Comparison of ENCODE assay signal across 11 cellular contexts in the genomic region with DNA sequence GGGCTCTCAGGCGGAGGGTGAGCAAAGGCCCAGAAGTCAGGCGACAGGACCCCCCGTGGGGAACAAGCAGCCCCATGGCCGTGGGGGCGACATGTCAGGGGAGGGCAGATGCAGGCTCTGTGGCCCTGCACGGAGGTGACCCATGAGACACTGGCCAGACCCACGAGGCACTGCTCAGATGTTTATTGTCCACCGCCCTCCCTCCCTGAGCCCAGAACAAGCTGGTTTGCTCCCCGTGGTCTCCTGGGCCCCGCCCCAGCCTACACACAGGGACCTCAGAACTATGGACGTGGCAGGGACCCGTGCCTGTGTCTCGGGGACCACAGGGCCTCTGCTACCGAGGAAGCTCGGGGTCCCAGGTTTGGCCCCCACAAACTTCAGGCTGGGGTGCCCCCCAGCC. TPM values are rescaled to one million over a fixed set of nuclear protein-coding genes. Genes with fewer than 3 reads are reported as not detected.
DNase-seq lines count a peak whose midpoint lies in the region; ATAC-seq and TF ChIP-seq lines count a peak whose summit lies in the region.
"Had no signal": no experiment of that assay in that cellular context is flagged by ENCODE, and none has a peak within 500 bp of the region (broad histone marks: within the 10 kb centered on the region; RNA-seq: fewer than 3 reads in every experiment).

No MANE protein-coding gene starts in this region.

- CTCF ChIA-PET in activated CD8-positive, alpha-beta T cell treated with anti-CD3 and anti-CD28 coated beads for 36 hours (lab: Charles Lee) = interaction anchor here (0.6 to 8.3 kb wide), 42 partner anchors 9 to 246 kb away, joined by 3 to 109 read pairs (median 6); a partner anchor contains a TSS

- no peak overlapping the region for H3K4me3 Mint-ChIP-seq in activated CD8-positive, alpha-beta T cell treated with anti-CD3 and anti-CD28 coated beads for 36 hours

- H3K9ac ChIP-seq in BLaER1 treated with 17β-estradiol and CSF1 and Interleukin-3, amounts not matched to agents 10 nM and 100 nM = peak overlapping the region; percentile 76 to 92 (median 88)
- H3K9ac ChIP-seq: GM23248 had no signal

- peak overlapping the region; percentile 64 to 98 (median 93) for H3K27ac ChIP-seq in BLaER1 treated with 17β-estradiol and CSF1 and Interleukin-3, amounts not matched to agents 10 nM and 100 nM
- H3K27ac ChIP-seq: brain microvascular endothelial cell, GM23248 had no signal

- H3K36me3 Mint-ChIP-seq in activated CD8-positive, alpha-beta T cell treated with anti-CD3 and anti-CD28 coated beads for 36 hours (ENCODE audit: low read depth) = no peaks in the 10 kb centered on the region

- H4K20me1 ChIP-seq in BLaER1 treated with 17β-estradiol and CSF1 and Interleukin-3, amounts not matched to agents 10 nM and 100 nM = peaks cover 3 to 44% (median 31%) of the 10 kb centered on the region in 11 experiments; a peak in 18 of 22 replicates

- peaks cover 0 to 24% (median 7%) of the 10 kb centered on the region in 11 experiments; a peak in 9 of 22 replicates for H3K36me3 ChIP-seq in BLaER1 treated with 17β-estradiol and CSF1 and Interleukin-3, amounts not matched to agents 10 nM and 100 nM
- H3K36me3 ChIP-seq: brain microvascular endothelial cell had no signal

- POLR2A ChIA-PET in activated CD8-positive, alpha-beta T cell treated with anti-CD3 and anti-CD28 coated beads for 36 hours (lab: Charles Lee) = interaction anchor here (0.7 to 1.9 kb wide), 3 partner anchors 17 to 90 kb away, joined by 3 to 7 read pairs (median 6); a partner anchor contains a TSS

- H3K27me3 Mint-ChIP-seq in activated CD8-positive, alpha-beta T cell treated with anti-CD3 and anti-CD28 coated beads for 36 hours = no peaks in the 10 kb centered on the region

- H3K4me1 Mint-ChIP-seq in activated CD8-positive, alpha-beta T cell treated with anti-CD3 and anti-CD28 coated beads for 36 hours (ENCODE audit: low read depth) = peaks cover 53% of the 10 kb centered on the region

- H3K27me3 ChIP-seq in BLaER1 treated with 17β-estradiol and CSF1 and Interleukin-3, amounts not matched to agents 10 nM and 100 nM = no peaks in the 10 kb centered on the region
- H3K27me3 ChIP-seq in mononuclear cell (ENCODE audit: insufficient read depth, low read length) = no peaks in the 10 kb centered on the region
- H3K27me3 ChIP-seq: brain microvascular endothelial cell had no signal

- DNase-seq in GF-D8 (lab: John Stamatoyannopoulos, UW) = peak; percentile 42
- no peak for DNase-seq in activated CD8-positive, alpha-beta T cell treated with anti-CD3 and anti-CD28 coated beads for 36 hours
- no peak for DNase-seq in SK-N-DZ (ENCODE audit: low spot score)
- DNase-seq in iPS-NIHi11 (ENCODE audit: low spot score) = no peak
- no peak for DNase-seq in posterior cingulate gyrus
- DNase-seq: SHP77 treated with DMSO at 0.1 percent for 48 hours had no signal

- peak overlapping the region; percentile 91 to 100 (median 98) for H3K4me2 ChIP-seq in BLaER1 treated with 17β-estradiol and CSF1 and Interleukin-3, amounts not matched to agents 10 nM and 100 nM

- no peaks in the 10 kb centered on the region for H3K9me3 Mint-ChIP-seq in activated CD8-positive, alpha-beta T cell treated with anti-CD3 and anti-CD28 coated beads for 36 hours

- peak overlapping the region; percentile 32 for H3K27ac Mint-ChIP-seq in activated CD8-positive, alpha-beta T cell treated with anti-CD3 and anti-CD28 coated beads for 36 hours

- ATAC-seq in activated CD8-positive, alpha-beta T cell treated with anti-CD3 and anti-CD28 coated beads for 36 hours = no peak
- ATAC-seq in GM18873 (IDR thresholded peaks at IDR 0.05; ENCODE audit: low FRiP score, unreplicated experiment) = no peak

- no peak for TF ChIP-seq CTCF in activated CD8-positive, alpha-beta T cell treated with anti-CD3 and anti-CD28 coated beads for 36 hours (IDR thresholded peaks at IDR 0.05)

- H3K9me3 ChIP-seq in BLaER1 treated with 17β-estradiol and CSF1 and Interleukin-3, amounts not matched to agents 10 nM and 100 nM (replicated peaks in 1 of 11) = no peaks in the 10 kb centered on the region
- no peaks in the 10 kb centered on the region for H3K9me3 ChIP-seq in mononuclear cell (ENCODE audit: low read depth, low read length)

- intact Hi-C loops in activated CD8-positive, alpha-beta T cell treated with anti-CD3 and anti-CD28 coated beads for 36 hours (cut with micrococcal nuclease) = no loop called here
- intact Hi-C loops in posterior cingulate gyrus (cut with DNase I) = no loop called here

- H3K4me1 ChIP-seq in BLaER1 treated with 17β-estradiol and CSF1 and Interleukin-3, amounts not matched to agents 10 nM and 100 nM = peaks cover 51 to 96% (median 85%) of the 10 kb centered on the region in 10 experiments
- H3K4me1 ChIP-seq in mononuclear cell (ENCODE audit: insufficient read depth, low read length) = peaks cover 76% of the 10 kb centered on the region

- H3K4me3 ChIP-seq in BLaER1 treated with 17β-estradiol and CSF1 and Interleukin-3, amounts not matched to agents 10 nM and 100 nM = peak overlapping the region; percentile 65 to 84 (median 74)
- peak overlapping the region; percentile 43 for H3K4me3 ChIP-seq in mononuclear cell (ENCODE audit: low read length)
- H3K4me3 ChIP-seq: GM23248 had no signal

RNA-seq across cellular contexts. Expression of a gene that starts 1.9 kb away (rescaled TPM):
- total RNA-seq in activated CD8-positive, alpha-beta T cell treated with anti-CD3 and anti-CD28 coated beads for 36 hours = under 1 TPM in 1 of 2 experiments, not detected in 1; 0.09 TPM
- total RNA-seq in mononuclear cell = 2.6 TPM
- polyA plus RNA-seq in SK-N-DZ (2014; cell fraction: cytosol; rRNA removed) = 0.22 TPM in 1 of 2 replicates, not detected in the other
- polyA plus RNA-seq in SK-N-DZ (2014; cell fraction: nucleus; rRNA removed) = 0.15 TPM in 2 replicates
- total RNA-seq: GM23248 had no signal
- polyA plus RNA-seq: GM23248 had no signal

RNA-seq across cellular contexts. Expression of a gene that starts 2.0 kb away (rescaled TPM):
- total RNA-seq in activated CD8-positive, alpha-beta T cell treated with anti-CD3 and anti-CD28 coated beads for 36 hours = 10 to 100 TPM; 11.8 to 16.2 TPM
- 14.7 TPM for total RNA-seq in mononuclear cell
- 13.0 and 16.4 TPM in 2 replicates for polyA plus RNA-seq in SK-N-DZ (2014; cell fraction: cytosol; rRNA removed)
- polyA plus RNA-seq in SK-N-DZ (2014; cell fraction: nucleus; rRNA removed) = 89.2 and 146 TPM in 2 replicates

RNA-seq across cellular contexts. Expression of a gene that starts 16.0 kb away (rescaled TPM):
- total RNA-seq in activated CD8-positive, alpha-beta T cell treated with anti-CD3 and anti-CD28 coated beads for 36 hours = 10 to 100 TPM; 18.2 to 21.2 TPM
- total RNA-seq in mononuclear cell = 2.5 TPM
- 34.3 and 47.9 TPM in 2 replicates for polyA plus RNA-seq in SK-N-DZ (2014; cell fraction: cytosol; rRNA removed)
- polyA plus RNA-seq in SK-N-DZ (2014; cell fraction: nucleus; rRNA removed) = 420 and 583 TPM in 2 replicates

RNA-seq across cellular contexts. Expression of a gene that starts 23.9 kb away (rescaled TPM):
- not detected for total RNA-seq in activated CD8-positive, alpha-beta T cell treated with anti-CD3 and anti-CD28 coated beads for 36 hours
- total RNA-seq in mononuclear cell = not detected
- polyA plus RNA-seq in SK-N-DZ (2014; cell fraction: cytosol; rRNA removed) = not detected in 2 replicates
- 1.2 TPM in 1 of 2 replicates, not detected in the other for polyA plus RNA-seq in SK-N-DZ (2014; cell fraction: nucleus; rRNA removed)
- total RNA-seq: GM23248 had no signal
- polyA plus RNA-seq: GM23248 had no signal

RNA-seq across cellular contexts. Expression of a gene that starts 33.6 kb away (rescaled TPM):
- total RNA-seq in activated CD8-positive, alpha-beta T cell treated with anti-CD3 and anti-CD28 coated beads for 36 hours = not detected
- total RNA-seq in mononuclear cell = 3.4 TPM
- not detected in 2 replicates for polyA plus RNA-seq in SK-N-DZ (2014; cell fraction: cytosol; rRNA removed)
- polyA plus RNA-seq in SK-N-DZ (2014; cell fraction: nucleus; rRNA removed) = not detected in 2 replicates
